33 cellular contexts compared by ENCODE assay signal in the genomic region with DNA sequence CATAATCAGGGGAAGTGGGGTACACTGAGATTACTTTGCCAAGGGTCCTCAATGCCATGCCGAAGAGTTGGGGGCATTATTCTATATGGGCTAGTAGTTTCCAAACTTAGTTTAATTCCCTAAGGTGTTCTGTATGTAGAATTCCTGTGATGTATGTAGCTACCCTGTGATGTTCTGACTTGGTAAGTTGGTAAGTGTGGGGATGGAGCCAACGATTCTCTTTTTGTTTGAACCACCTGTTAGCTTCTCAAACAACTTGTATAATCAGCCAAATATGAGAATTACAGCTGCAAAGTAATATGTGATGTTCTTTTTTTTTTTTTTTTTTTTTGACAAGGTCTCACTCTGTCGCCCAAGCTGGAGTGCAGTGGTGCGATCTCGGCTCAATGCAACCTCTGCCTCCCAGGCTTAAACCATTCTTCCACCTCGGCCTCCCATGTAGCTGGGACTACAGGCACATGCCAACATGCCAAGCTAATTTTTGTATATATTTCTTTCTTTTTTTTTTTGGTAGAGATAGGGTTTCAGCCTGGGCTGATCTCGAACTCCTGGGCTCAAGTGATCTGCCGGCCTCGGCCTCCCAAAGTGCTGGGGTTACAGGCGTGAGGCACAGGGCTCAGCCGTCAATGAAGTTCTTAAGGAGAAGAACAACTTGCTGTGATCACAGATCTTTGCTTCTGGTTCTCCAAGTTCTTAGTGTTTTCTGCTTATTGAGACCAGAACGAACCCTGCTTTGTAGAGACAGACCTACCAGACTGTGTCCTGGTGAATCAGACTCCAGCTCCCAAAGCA.
"Had no signal": no experiment of that assay in that cellular context is flagged by ENCODE, and none has a peak within 500 bp of the region (broad histone marks: within the 10 kb centered on the region; RNA-seq: fewer than 3 reads in every experiment).

No MANE protein-coding gene starts in this region.

- H3K27ac ChIP-seq: breast epithelium, cardiac muscle cell, colonic mucosa, foreskin keratinocyte, gastrocnemius medialis, heart left ventricle, WERI-Rb-1 had no signal

- H3K36me3 ChIP-seq: breast epithelium, cardiac muscle cell, colonic mucosa, gastrocnemius medialis, heart left ventricle, WERI-Rb-1 had no signal

- H3K4me1 ChIP-seq: breast epithelium, colonic mucosa, gastrocnemius medialis, heart left ventricle had no signal

- H3K9me3 Mint-ChIP-seq: activated B cell treated with CpG ODN at 0.5 μM for 24 hours; activated naive CD4-positive, alpha-beta T cell treated with anti-CD3 and anti-CD28 coated beads, Interleukin-2, amount 10 ng/mL, durations not matched to agents 7 days and 5 days; activated naive CD8-positive, alpha-beta T cell treated with anti-CD3 and anti-CD28 coated beads, Interleukin-2, amount 10 ng/mL, durations not matched to agents 7 days and 5 days; activated T-helper 1 cell treated with anti-CD3 and anti-CD28 coated beads, Interleukin-12 subunit alpha, Interleukin-12 subunit beta, Interleukin-2, Interleukin-4 antibody, amounts not matched to agents 30 ng/mL and 10 ng/mL and 1 ng/mL, durations not matched to agents 14 hours and 24 hours and 36 hours; activated T-helper 2 cell treated with anti-CD3 and anti-CD28 coated beads, Interferon-gamma antibody, Interleukin-2, Interleukin-4, amounts not matched to agents 10 μg/mL and 5 μg/mL and 100 μg/mL, durations not matched to agents 14 hours and 24 hours and 36 hours; endodermal cell; T-helper 2 cell treated with Interferon-gamma antibody and Interleukin-4, amounts not matched to agents 5 μg/mL and 100 μg/mL, for 36 hours had no signal

- H3K9me3 ChIP-seq: breast epithelium, colonic mucosa, gastrocnemius medialis, heart left ventricle had no signal

- DNase-seq: activated B cell treated with CpG ODN at 0.5 μM for 24 hours; activated CD4-positive, alpha-beta T cell treated with anti-CD3 and anti-CD28 coated beads for 48 hours; activated CD4-positive, alpha-beta T cell treated with anti-CD3 and anti-CD28 coated beads, Interleukin-2, amount 50 U/mL, for 1 hour; activated CD4-positive, alpha-beta T cell treated with anti-CD3 and anti-CD28 coated beads, Interleukin-2, amount 50 U/mL, for 48 hours; activated CD8-positive, alpha-beta memory T cell treated with anti-CD3 and anti-CD28 coated beads for 24 hours; activated CD8-positive, alpha-beta T cell treated with anti-CD3 and anti-CD28 coated beads for 36 hours; activated effector memory CD4-positive, alpha-beta T cell treated with anti-CD3 and anti-CD28 coated beads, Interleukin-2, amount 50 U/mL, for 16 hours; activated naive CD4-positive, alpha-beta T cell treated with anti-CD3 and anti-CD28 coated beads, Interleukin-2, amount 10 ng/mL, durations not matched to agents 7 days and 5 days; activated naive CD8-positive, alpha-beta T cell treated with anti-CD3 and anti-CD28 coated beads, Interleukin-2, amount 10 ng/mL, durations not matched to agents 7 days and 5 days; activated T-cell treated with anti-CD3 and anti-CD28 coated beads, Interleukin-2, amount 50 U/mL, for 1 hour; activated T-cell treated with anti-CD3 and anti-CD28 coated beads, Interleukin-2, amount 50 U/mL, for 48 hours; central memory CD4-positive, alpha-beta T cell; cerebellar nuclear complex; colonic mucosa; effector memory CD4-positive, alpha-beta T cell; endodermal cell; foreskin keratinocyte; gastrocnemius medialis; glutamatergic neuron; heart left ventricle; T-helper 1 cell; T-helper 17 cell; T1000; WERI-Rb-1 had no signal

- H3K27me3 Mint-ChIP-seq: activated B cell treated with CpG ODN at 0.5 μM for 24 hours; activated CD8-positive, alpha-beta T cell treated with anti-CD3 and anti-CD28 coated beads for 36 hours; activated naive CD4-positive, alpha-beta T cell treated with anti-CD3 and anti-CD28 coated beads, Interleukin-2, amount 10 ng/mL, durations not matched to agents 7 days and 5 days; activated naive CD8-positive, alpha-beta T cell treated with anti-CD3 and anti-CD28 coated beads, Interleukin-2, amount 10 ng/mL, durations not matched to agents 7 days and 5 days had no signal

- H3K4me3 ChIP-seq: breast epithelium, cardiac muscle cell, colonic mucosa, gastrocnemius medialis, heart left ventricle had no signal

- ATAC-seq: activated CD4-positive, CD25-positive, alpha-beta regulatory T cell treated with anti-CD3 and anti-CD28 coated beads, Interleukin-2, amount 50 U/mL, for 24 hours; activated CD8-positive, alpha-beta T cell treated with anti-CD3 and anti-CD28 coated beads for 36 hours; activated naive CD4-positive, alpha-beta T cell treated with anti-CD3 and anti-CD28 coated beads, Interleukin-2, amount 50 U/mL, for 72 hours; esophagus mucosa; gastrocnemius medialis; heart left ventricle; T-helper 17 cell had no signal

- H3K36me3 Mint-ChIP-seq: activated naive CD4-positive, alpha-beta T cell treated with anti-CD3 and anti-CD28 coated beads, Interleukin-2, amount 10 ng/mL, durations not matched to agents 7 days and 5 days; activated naive CD4-positive, alpha-beta T cell treated with anti-CD3 and anti-CD28 coated beads, Interleukin-2, amount 50 U/mL, for 72 hours; activated naive CD8-positive, alpha-beta T cell treated with anti-CD3 and anti-CD28 coated beads, Interleukin-2, amount 10 ng/mL, durations not matched to agents 7 days and 5 days had no signal

- H3K27me3 ChIP-seq: breast epithelium, cardiac muscle cell, colonic mucosa, foreskin keratinocyte, gastrocnemius medialis, heart left ventricle had no signal

- H3K27ac Mint-ChIP-seq: activated B cell treated with CpG ODN at 0.5 μM for 24 hours; activated CD8-positive, alpha-beta T cell treated with anti-CD3 and anti-CD28 coated beads for 36 hours; activated naive CD4-positive, alpha-beta T cell treated with anti-CD3 and anti-CD28 coated beads, Interleukin-2, amount 10 ng/mL, durations not matched to agents 7 days and 5 days; activated naive CD4-positive, alpha-beta T cell treated with anti-CD3 and anti-CD28 coated beads, Interleukin-2, amount 50 U/mL, for 72 hours; activated naive CD8-positive, alpha-beta T cell treated with anti-CD3 and anti-CD28 coated beads, Interleukin-2, amount 10 ng/mL, durations not matched to agents 7 days and 5 days; activated T-helper 1 cell treated with anti-CD3 and anti-CD28 coated beads, Interleukin-12 subunit alpha, Interleukin-12 subunit beta, Interleukin-2, Interleukin-4 antibody, amounts not matched to agents 30 ng/mL and 10 ng/mL and 1 ng/mL, durations not matched to agents 14 hours and 24 hours and 36 hours; activated T-helper 2 cell treated with anti-CD3 and anti-CD28 coated beads, Interferon-gamma antibody, Interleukin-2, Interleukin-4, amounts not matched to agents 10 μg/mL and 5 μg/mL and 100 μg/mL, durations not matched to agents 14 hours and 24 hours and 36 hours; endodermal cell; T-helper 17 cell; T-helper 2 cell treated with Interferon-gamma antibody and Interleukin-4, amounts not matched to agents 5 μg/mL and 100 μg/mL, for 36 hours had no signal

- H3K4me1 Mint-ChIP-seq: activated naive CD4-positive, alpha-beta T cell treated with anti-CD3 and anti-CD28 coated beads, Interleukin-2, amount 10 ng/mL, durations not matched to agents 7 days and 5 days; activated naive CD8-positive, alpha-beta T cell treated with anti-CD3 and anti-CD28 coated beads, Interleukin-2, amount 10 ng/mL, durations not matched to agents 7 days and 5 days; T-helper 17 cell had no signal

- H3K4me3 Mint-ChIP-seq: activated B cell treated with CpG ODN at 0.5 μM for 24 hours; activated CD8-positive, alpha-beta T cell treated with anti-CD3 and anti-CD28 coated beads for 36 hours; activated naive CD4-positive, alpha-beta T cell treated with anti-CD3 and anti-CD28 coated beads, Interleukin-2, amount 10 ng/mL, durations not matched to agents 7 days and 5 days; activated naive CD8-positive, alpha-beta T cell treated with anti-CD3 and anti-CD28 coated beads, Interleukin-2, amount 10 ng/mL, durations not matched to agents 7 days and 5 days; activated T-helper 1 cell treated with anti-CD3 and anti-CD28 coated beads, Interleukin-12 subunit alpha, Interleukin-12 subunit beta, Interleukin-2, Interleukin-4 antibody, amounts not matched to agents 30 ng/mL and 10 ng/mL and 1 ng/mL, durations not matched to agents 14 hours and 24 hours and 36 hours; endodermal cell; T-helper 17 cell; T-helper 2 cell treated with Interferon-gamma antibody and Interleukin-4, amounts not matched to agents 5 μg/mL and 100 μg/mL, for 36 hours had no signal

- FAIRE-seq: astrocyte had no signal
